In the genomic region with DNA sequence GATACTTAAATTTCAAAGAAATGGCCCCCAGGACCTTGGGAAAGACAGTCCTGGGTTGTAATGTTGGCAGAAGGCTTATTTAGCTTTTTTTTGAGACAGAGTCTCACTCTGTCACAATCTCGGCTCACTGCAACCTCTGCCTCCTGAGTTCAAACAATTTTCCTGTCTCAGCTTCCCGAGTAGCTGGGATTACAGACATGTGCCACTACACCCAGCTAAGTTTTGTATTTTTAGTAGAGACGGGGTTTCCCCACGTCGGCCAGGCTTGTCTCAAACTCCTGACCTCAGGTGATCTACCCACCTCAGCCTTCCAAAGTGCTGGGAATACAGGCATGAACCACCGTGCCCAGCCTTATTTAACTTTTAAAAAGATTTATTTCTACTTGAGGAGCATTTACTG, we compare ENCODE assay signal across 6 cellular contexts. TPM values are rescaled to one million over a fixed set of nuclear protein-coding genes. Genes with fewer than 3 reads are reported as not detected.
"Had no signal": no experiment of that assay in that cellular context is flagged by ENCODE, and none has a peak within 500 bp of the region (broad histone marks: within the 10 kb centered on the region; RNA-seq: fewer than 3 reads in every experiment).

No MANE protein-coding gene starts in this region.

RNA-seq across cellular contexts. Expression of gene RARRES2, which starts 44.5 kb away (rescaled TPM):
- total RNA-seq: activated B cell treated with CpG ODN at 0.5 μM for 24 hours; activated CD4-positive, alpha-beta T cell treated with anti-CD3 and anti-CD28 coated beads for 36 hours; activated T-helper 17 cell treated with anti-CD3 and anti-CD28 coated beads, Interleukin-2, amount 50 U/mL, for 72 hours; foreskin keratinocyte; SK-MEL-5; T-helper 1 cell treated with Interleukin-12 subunit alpha and Interleukin-12 subunit beta and Interleukin-4 antibody, amounts not matched to agents 30 ng/mL and 1 ng/mL, for 36 hours had no signal
- polyA plus RNA-seq: foreskin keratinocyte had no signal
